Comparison of ENCODE assay signal across 8 cellular contexts in the genomic region with DNA sequence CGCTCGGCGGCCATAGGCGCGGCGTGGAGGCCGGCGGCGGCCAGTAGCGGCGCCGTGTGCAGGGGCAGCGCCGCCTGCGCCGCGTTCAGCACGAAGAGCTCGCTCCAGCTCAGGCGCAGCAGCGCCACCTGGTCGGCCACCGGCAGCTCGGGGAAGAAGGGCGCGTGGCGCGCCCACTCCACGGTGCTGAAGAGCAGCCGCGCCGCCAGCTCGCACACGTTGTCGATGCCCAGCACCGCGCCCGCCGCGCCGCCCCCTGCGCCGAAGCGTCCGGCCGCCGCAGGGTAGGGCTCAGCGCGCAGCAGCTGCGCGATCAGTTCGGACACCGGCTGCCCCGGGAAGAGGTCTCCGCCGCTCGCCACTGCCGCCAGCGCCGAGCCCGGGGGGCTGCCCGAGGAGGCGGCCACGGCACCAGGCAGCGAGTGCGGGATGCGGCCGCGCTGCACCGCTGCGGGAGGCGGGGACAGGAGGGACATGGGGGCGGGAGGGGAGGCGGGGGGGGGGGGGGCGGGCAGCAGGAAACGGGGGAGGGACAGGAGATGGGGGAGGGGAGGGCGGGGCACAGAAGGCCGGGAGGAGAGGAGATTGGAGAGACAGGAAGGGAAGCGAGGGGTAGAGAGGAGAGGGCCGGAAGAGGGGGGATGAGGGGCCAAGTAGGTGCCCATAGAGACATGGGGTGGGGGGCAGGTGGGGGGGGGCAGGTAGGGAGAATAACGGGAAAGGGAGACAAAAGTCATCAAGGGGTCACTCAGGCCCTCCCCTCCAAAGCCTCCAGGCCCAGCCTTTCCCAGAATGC. TPM values are rescaled to one million over a fixed set of nuclear protein-coding genes. Genes with fewer than 3 reads are reported as not detected.
DNase-seq lines count a peak whose midpoint lies in the region; TF ChIP-seq lines count a peak whose summit lies in the region.

No MANE protein-coding gene starts in this region.

- no peaks in the 10 kb centered on the region for H3K9me3 Mint-ChIP-seq in chondrocyte (ENCODE audit: low read depth)

- peak overlapping the region; percentile 71 for H3K27ac ChIP-seq in layer of hippocampus (ENCODE audit: low read depth, low read length)

- DNase-seq in DMS153 treated with DMSO at 0.1 percent for 48 hours (lab: John Stamatoyannopoulos, UW; ENCODE audit: unreplicated experiment) (peak; percentile 24), H4 (ENCODE audit: low spot score) (peak; percentile 62), NCI-H2029 treated with DMSO at 0.1 percent for 48 hours (lab: John Stamatoyannopoulos, UW) (peak; percentile 36), chondrocyte (ENCODE audit: low spot score) (no peak), foreskin melanocyte (no peak)
- DNase-seq in activated CD4-positive, alpha-beta T cell treated with anti-CD3 and anti-CD28 coated beads for 1 hour: peak; percentile 68
- peak; percentile 67 for DNase-seq in stimulated activated CD4-positive, alpha-beta T cell treated with anti-CD3 and anti-CD28 coated beads, Interleukin-1b, Interleukin-23, amount 100 ng/mL, for 48 hours

- H3K4me3 Mint-ChIP-seq in chondrocyte (ENCODE audit: unreplicated experiment): peak overlapping the region; percentile 69

- TF ChIP-seq CTCF in chondrocyte (IDR thresholded peaks at IDR 0.05): peak; percentile 80

- H3K27me3 ChIP-seq in layer of hippocampus (ENCODE audit: control insufficient read depth, insufficient read depth, low read length): no peaks in the 10 kb centered on the region

- H3K4me1 Mint-ChIP-seq in chondrocyte (ENCODE audit: low read depth): peaks cover 4% of the 10 kb centered on the region

- H3K27ac Mint-ChIP-seq in chondrocyte (ENCODE audit: unreplicated experiment): no peak overlapping the region

- H3K36me3 Mint-ChIP-seq in chondrocyte (ENCODE audit: low read depth): peaks cover 8% of the 10 kb centered on the region

- no peaks in the 10 kb centered on the region for H3K27me3 Mint-ChIP-seq in chondrocyte (ENCODE audit: low read depth)

RNA-seq across cellular contexts. Expression of a gene that starts 9.8 kb away (rescaled TPM):
- total RNA-seq in H4 (2014; rRNA removed; shearing (Covaris generic)): 6.8 and 8.8 TPM in 2 replicates
- 21.1 to 23.8 TPM (median 22.3 TPM) in 3 replicates for total RNA-seq in chondrocyte

RNA-seq across cellular contexts. Expression of a gene that starts 9.9 kb away (rescaled TPM):
- total RNA-seq in H4 (2014; rRNA removed; shearing (Covaris generic)): 24.8 and 38.6 TPM in 2 replicates
- 31.9 to 45.0 TPM (median 43.7 TPM) in 3 replicates for total RNA-seq in chondrocyte

RNA-seq across cellular contexts. Expression of a gene that starts 20.7 kb away (rescaled TPM):
- 43.2 and 43.4 TPM in 2 replicates for total RNA-seq in H4 (2014; rRNA removed; shearing (Covaris generic))
- total RNA-seq in chondrocyte: 27.3 to 31.7 TPM (median 29.9 TPM) in 3 replicates

RNA-seq across cellular contexts. Expression of a gene that starts 28.7 kb away (rescaled TPM):
- total RNA-seq in H4 (2014; rRNA removed; shearing (Covaris generic)): not detected in 2 replicates
- not detected in 3 replicates for total RNA-seq in chondrocyte

RNA-seq across cellular contexts. Expression of a gene that starts 31.4 kb away (rescaled TPM):
- 154 and 167 TPM in 2 replicates for total RNA-seq in H4 (2014; rRNA removed; shearing (Covaris generic))
- total RNA-seq in chondrocyte: 83.3 to 100 TPM (median 91.2 TPM) in 3 replicates

Comparison
In these comparisons a context has a peak if more than half of its experiments do, and no peak if none do; other contexts are left out.
1. DNase-seq: peak in DMS153 treated with DMSO at 0.1 percent for 48 hours (single experiment), H4 (single experiment), NCI-H2029 treated with DMSO at 0.1 percent for 48 hours (single experiment), activated CD4-positive, alpha-beta T cell treated with anti-CD3 and anti-CD28 coated beads for 1 hour (single experiment) and stimulated activated CD4-positive, alpha-beta T cell treated with anti-CD3 and anti-CD28 coated beads, Interleukin-1b, Interleukin-23, amount 100 ng/mL, for 48 hours (single experiment); none in chondrocyte (single experiment) and foreskin melanocyte (single experiment).